In genomic region chr1:158149175-158149574, GRCh38 we compare ENCODE assay signal across 8 cellular contexts. TPM values are rescaled to one million over a fixed set of nuclear protein-coding genes. Genes with fewer than 3 reads are reported as not detected.
DNase-seq lines count a peak whose midpoint lies in the region; ATAC-seq lines count a peak whose summit lies in the region.

No MANE protein-coding gene starts in this region.

- no peak for DNase-seq in Jurkat, Clone E6-1 (ENCODE audit: low read depth, low spot score)
- DNase-seq in cerebellar cortex (ENCODE audit: low spot score) (peak; percentile 1), NCI-H226 (no peak), SK-N-DZ (ENCODE audit: low spot score) (no peak)

- ATAC-seq in HG03159 (IDR thresholded peaks at IDR 0.05; ENCODE audit: unreplicated experiment) (no peak), HG03354 (IDR thresholded peaks at IDR 0.05; ENCODE audit: poor library complexity, severe bottlenecking, unreplicated experiment) (no peak)

- H3K79me2 ChIP-seq in ACC112 (ENCODE audit: control insufficient read depth, insufficient read depth, low read length, unreplicated experiment), result no peaks in the 10 kb centered on the region

- H3K27me3 ChIP-seq in ACC112 (ENCODE audit: insufficient read depth, low read length), result no peaks in the 10 kb centered on the region
- no peaks in the 10 kb centered on the region for H3K27me3 ChIP-seq in muscle layer of colon (ENCODE audit: control insufficient read depth in 1 of 2, insufficient read depth in 2 of 2, low read length in 2 of 2)

- H2AFZ ChIP-seq in ACC112 (ENCODE audit: low read length, unreplicated experiment), result peak overlapping the region; percentile 97

- no peaks in the 10 kb centered on the region for H3K36me3 ChIP-seq in ACC112 (ENCODE audit: insufficient read depth, low read length)
- H3K36me3 ChIP-seq in muscle layer of colon (ENCODE audit: insufficient read depth, low read length), result no peaks in the 10 kb centered on the region

- H3K27ac ChIP-seq in ACC112 (ENCODE audit: low read depth, low read length) (no peak overlapping the region; the same call in 1 of the 2 replicates), muscle layer of colon (ENCODE audit: low read depth, low read length) (peak overlapping the region; percentile 35)

- H3K4me3 ChIP-seq in ACC112 (ENCODE audit: low read depth, low read length) (peak overlapping the region; percentile 76), muscle layer of colon (ENCODE audit: low read depth in 1 of 2, low read length in 2 of 2) (peak overlapping the region; percentile 47 to 72)
- peak overlapping the region; percentile 47 for H3K4me3 ChIP-seq in Jurkat, Clone E6-1 (ENCODE audit: low read length)

- no peak overlapping the region for H3K9ac ChIP-seq in muscle layer of colon (ENCODE audit: low read length)

- peaks cover 32% of the 10 kb centered on the region for H3K4me1 ChIP-seq in ACC112 (ENCODE audit: control insufficient read depth, insufficient read depth, low read length, unreplicated experiment)
- H3K4me1 ChIP-seq in muscle layer of colon (ENCODE audit: insufficient read depth, low read length), result peaks cover 23% of the 10 kb centered on the region

- H3K9me3 ChIP-seq in muscle layer of colon (ENCODE audit: low read length), result no peaks in the 10 kb centered on the region

RNA-seq across cellular contexts. Expression of gene CD1D, which starts 31.5 kb away (rescaled TPM):
- 32.5 TPM for polyA plus RNA-seq in Jurkat, Clone E6-1 (2012; ENCODE audit: insufficient read depth, insufficient read length)
- polyA plus RNA-seq in SK-N-DZ (2014; cell fraction: cytosol; rRNA removed), result not detected in 2 replicates
- polyA plus RNA-seq in SK-N-DZ (2014; cell fraction: nucleus; rRNA removed), result not detected in 2 replicates
